Comparison of ENCODE assay signal across 1 cellular context in the genomic region with DNA sequence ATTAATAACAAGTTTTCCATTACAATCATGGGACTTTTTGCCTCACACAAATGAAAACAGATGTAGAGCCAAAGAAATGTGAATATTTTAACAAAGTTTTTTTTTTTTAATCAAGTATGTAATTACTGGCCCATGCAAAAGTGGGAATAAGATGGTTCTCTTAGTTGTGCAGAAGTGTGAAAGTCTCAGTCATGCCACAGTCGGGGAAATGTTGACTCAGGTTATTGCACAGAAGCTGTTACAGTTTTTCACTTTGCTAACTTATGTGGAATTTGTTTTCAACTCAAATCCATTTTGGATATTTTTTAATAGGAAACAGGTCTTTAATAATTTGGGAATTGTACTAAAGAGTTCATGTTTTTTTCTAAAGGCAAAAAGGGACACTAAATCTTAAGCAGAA.
TF ChIP-seq lines count a peak whose summit lies in the region.

No MANE protein-coding gene starts in this region.

TF ChIP-seq in GM12878, 131 proteins besides CTCF, POLR2A, EP300 and RAD21:
- TF ChIP-seq SMAD1 (IDR thresholded peaks at IDR 0.05; ENCODE audit: low read depth, partially characterized antibody) (no peak), BCL3 (IDR thresholded peaks at IDR 0.05; ENCODE audit: borderline replicate concordance, insufficient read depth, low read depth, low read length, poor library complexity, severe bottlenecking) (peak; percentile 23)
- TF ChIP-seq, protein P1, sequence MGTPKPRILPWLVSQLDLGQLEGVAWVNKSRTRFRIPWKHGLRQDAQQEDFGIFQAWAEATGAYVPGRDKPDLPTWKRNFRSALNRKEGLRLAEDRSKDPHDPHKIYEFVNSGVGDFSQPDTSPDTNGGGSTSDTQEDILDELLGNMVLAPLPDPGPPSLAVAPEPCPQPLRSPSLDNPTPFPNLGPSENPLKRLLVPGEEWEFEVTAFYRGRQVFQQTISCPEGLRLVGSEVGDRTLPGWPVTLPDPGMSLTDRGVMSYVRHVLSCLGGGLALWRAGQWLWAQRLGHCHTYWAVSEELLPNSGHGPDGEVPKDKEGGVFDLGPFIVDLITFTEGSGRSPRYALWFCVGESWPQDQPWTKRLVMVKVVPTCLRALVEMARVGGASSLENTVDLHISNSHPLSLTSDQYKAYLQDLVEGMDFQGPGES (IDR thresholded peaks at IDR 0.05): no peak
